ENCODE assay signal across 9 cellular contexts in genomic region chr2:223306371-223306770, GRCh38.
DNase-seq lines count a peak whose midpoint lies in the region; ATAC-seq and TF ChIP-seq lines count a peak whose summit lies in the region.
"Had no signal": no experiment of that assay in that cellular context is flagged by ENCODE, and none has a peak within 500 bp of the region (broad histone marks: within the 10 kb centered on the region; RNA-seq: fewer than 3 reads in every experiment).

No MANE protein-coding gene starts in this region.

- peak; percentile 25 for DNase-seq in KBM-7
- DNase-seq in epithelial cell of esophagus (ENCODE audit: low read depth): peak; percentile 24
- DNase-seq in prostate gland (ENCODE audit: low spot score): no peak
- DNase-seq in left colon: no peak
- no peak for DNase-seq in activated T-cell treated with anti-CD3 and anti-CD28 coated beads for 4 hours
- no peak for DNase-seq in NK-92 treated with Interleukin-12 subunit alpha and Interleukin-12 subunit beta, amount 100 ng/mL, for 24 hours (lab: John Stamatoyannopoulos, UW)
- DNase-seq: nucleus accumbens had no signal

- no peaks in the 10 kb centered on the region for H3K9me3 ChIP-seq in prostate gland

- TF ChIP-seq CTCF in C4-2B (conservative IDR thresholded peaks at IDR 0.05): peak; percentile 42
- peak; percentile 39 for TF ChIP-seq CTCF in epithelial cell of esophagus (IDR thresholded peaks at IDR 0.05; ENCODE audit: insufficient read depth, low read depth, low read length, missing control alignments)
- no peak for TF ChIP-seq CTCF in prostate gland (IDR thresholded peaks at IDR 0.05)

- H3K27me3 ChIP-seq in prostate gland (replicated peaks; ENCODE audit: insufficient read depth): no peaks in the 10 kb centered on the region

- no peak overlapping the region for H3K4me3 ChIP-seq in epithelial cell of esophagus (ENCODE audit: low read length)
- no peak overlapping the region for H3K4me3 ChIP-seq in prostate gland

- H3K36me3 ChIP-seq in prostate gland: no peaks in the 10 kb centered on the region

- no peak overlapping the region for H3K27ac ChIP-seq in C4-2B
- no peak overlapping the region for H3K27ac ChIP-seq in prostate gland

- H3K4me1 ChIP-seq in prostate gland (replicated peaks): no peaks in the 10 kb centered on the region

- TF ChIP-seq POLR2A in prostate gland (IDR thresholded peaks at IDR 0.05): no peak

- ATAC-seq in GM19023 (IDR thresholded peaks at IDR 0.05; ENCODE audit: unreplicated experiment) (peak; percentile 70), left colon (no peak)

- 54% methylated on average over 3 of the region's 3 CpGs for WGBS in prostate gland

- intact Hi-C loops in prostate gland (cut with DNase I): no loop called here
- intact Hi-C loops in left colon (cut with DNase I, micrococcal nuclease): no loop called here

- in situ Hi-C loops in KBM-7 (cut with MboI; ENCODE audit: low pct_unique_long_range_greater_than_20kb, low sequenced_read_pairs): no loop called here

Comparison
In these comparisons a context has a peak if more than half of its experiments do, and no peak if none do; other contexts are left out.
1. CTCF ChIP-seq: peak in C4-2B (single experiment) and epithelial cell of esophagus (single experiment); none in prostate gland (0 of 4).
2. DNase-seq: peak in KBM-7 (single experiment) and epithelial cell of esophagus (single experiment); none in prostate gland (single experiment), left colon (0 of 2), activated T-cell treated with anti-CD3 and anti-CD28 coated beads for 4 hours (single experiment) and NK-92 treated with Interleukin-12 subunit alpha and Interleukin-12 subunit beta, amount 100 ng/mL, for 24 hours (single experiment).